ENCODE assay signal across 8 cellular contexts in the genomic region with DNA sequence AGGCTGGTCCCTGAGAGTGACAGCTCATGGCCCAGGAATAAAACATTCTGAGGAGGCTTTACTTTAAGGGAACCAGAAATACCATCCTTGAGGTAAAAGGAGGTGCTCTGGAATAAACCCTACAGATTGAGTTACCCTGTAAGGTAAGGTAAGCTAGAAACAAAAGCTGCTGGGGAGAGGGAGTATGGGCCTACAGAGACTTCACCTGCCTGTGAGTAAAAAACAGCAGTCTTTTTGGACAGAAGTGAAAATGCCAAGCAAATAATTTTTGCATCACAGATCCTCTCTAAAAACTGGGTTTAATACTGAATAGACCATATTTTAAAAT. TPM values are rescaled to one million over a fixed set of nuclear protein-coding genes. Genes with fewer than 3 reads are reported as not detected.
DNase-seq lines count a peak whose midpoint lies in the region; ATAC-seq and TF ChIP-seq lines count a peak whose summit lies in the region.

No MANE protein-coding gene starts in this region.

- H3K4ac ChIP-seq in H9 (ENCODE audit: low read depth, low read length) = no peak overlapping the region; the same call in 1 of the 2 replicates

- H3K79me2 ChIP-seq in H9 (ENCODE audit: insufficient read depth, low read length) = peaks cover 4% of the 10 kb centered on the region; the same call in 1 of the 2 replicates

- H4K8ac ChIP-seq in H9 (replicated peaks; ENCODE audit: insufficient read length, low read depth, low read length) = no peak overlapping the region

- no peak overlapping the region for H3K56ac ChIP-seq in H9 (ENCODE audit: insufficient read length, low read depth, low read length)

- peaks cover 51 to 55% of the 10 kb centered on the region in 2 experiments for H3K4me1 Mint-ChIP-seq in H9
- peaks cover 69% of the 10 kb centered on the region for H3K4me1 Mint-ChIP-seq in T-helper 2 cell treated with Interferon-gamma antibody and Interleukin-4, amounts not matched to agents 5 μg/mL and 100 μg/mL, for 36 hours (ENCODE audit: low read depth)

- peak overlapping the region; percentile 50 for H3K18ac ChIP-seq in H9 (ENCODE audit: insufficient read length, low read depth, low read length)

- H4K91ac ChIP-seq in H9 (ENCODE audit: insufficient read length, low read depth, low read length) = no peak overlapping the region

- H3K4me1 ChIP-seq in H9 (ENCODE audit: insufficient read depth, low read length) = peaks cover 9% of the 10 kb centered on the region; the same call in 1 of the 2 replicates
- H3K4me1 ChIP-seq in gastroesophageal sphincter = peaks cover 45 to 98% (median 63%) of the 10 kb centered on the region in 3 donors
- H3K4me1 ChIP-seq in spleen = peaks cover 35 to 84% (median 61%) of the 10 kb centered on the region in 6 donors

- TF ChIP-seq CTCF in H9 (conservative IDR thresholded peaks at IDR 0.05) (no peak), gastroesophageal sphincter (IDR thresholded peaks at IDR 0.05) (peak in 1 of 4 experiments; percentile 8), spleen (IDR thresholded peaks at IDR 0.05 in 8 of 11, conservative IDR thresholded peaks at IDR 0.05 in 3 of 11) (no peak)

- DNase-seq in H9 (no peak), spleen (no peak), NCI-H1048 (lab: John Stamatoyannopoulos, UW) (no peak), NCI-H187 (lab: John Stamatoyannopoulos, UW) (no peak)
- no peak for DNase-seq in T-helper 2 cell treated with Interferon-gamma antibody and Interleukin-4, amounts not matched to agents 5 μg/mL and 100 μg/mL, for 36 hours (ENCODE audit: low spot score)

- H3K23ac ChIP-seq in H9 (ENCODE audit: insufficient read length, low read depth, low read length) = no peak overlapping the region

- no peaks in the 10 kb centered on the region for H3K36me3 ChIP-seq in gastroesophageal sphincter
- peaks cover 0 to 3% (median 0%) of the 10 kb centered on the region in 6 donors for H3K36me3 ChIP-seq in spleen

- H4K5ac ChIP-seq in H9 (ENCODE audit: insufficient read length, low read depth, low read length) = no peak overlapping the region

- H3K9me3 Mint-ChIP-seq in H9 = no peaks in the 10 kb centered on the region
- no peaks in the 10 kb centered on the region for H3K9me3 Mint-ChIP-seq in T-helper 2 cell treated with Interferon-gamma antibody and Interleukin-4, amounts not matched to agents 5 μg/mL and 100 μg/mL, for 36 hours

- no peak overlapping the region for H3K4me3 ChIP-seq in gastroesophageal sphincter
- H3K4me3 ChIP-seq in spleen = peak overlapping the region in 1 of 8 donors; percentile 1

- peak overlapping the region; percentile 65 to 95 (median 94); a peak in 6 of 7 replicates for H3K27ac Mint-ChIP-seq in H9
- peak overlapping the region; percentile 98 for H3K27ac Mint-ChIP-seq in T-helper 2 cell treated with Interferon-gamma antibody and Interleukin-4, amounts not matched to agents 5 μg/mL and 100 μg/mL, for 36 hours

- H2BK15ac ChIP-seq in H9 (ENCODE audit: low read depth, low read length) = no peak overlapping the region

- H2AFZ ChIP-seq in H9 (ENCODE audit: low read length) = no peak overlapping the region

- no peak overlapping the region for H3K4me2 ChIP-seq in H9 (ENCODE audit: insufficient read depth, insufficient read length, low read length)

- H2BK12ac ChIP-seq in H9 (ENCODE audit: insufficient read length, low read depth, low read length) = no peak overlapping the region

- no peak overlapping the region for H2BK5ac ChIP-seq in H9 (ENCODE audit: insufficient read length, low read length)

- intact Hi-C loops in spleen (cut with DNase I; ENCODE audit: low total_unique reads) = no loop called here

- H3K27ac ChIP-seq in H9 (ENCODE audit: insufficient read length, low read depth, low read length) (peak overlapping the region; percentile 27), gastroesophageal sphincter (peak overlapping the region; percentile 94 to 97 (median 96)), spleen (peak overlapping the region in 7 of 8 donors; percentile 77 to 91 (median 87))

- no peaks in the 10 kb centered on the region for H3K27me3 Mint-ChIP-seq in H9 (ENCODE audit: low read depth)
- H3K27me3 Mint-ChIP-seq in T-helper 2 cell treated with Interferon-gamma antibody and Interleukin-4, amounts not matched to agents 5 μg/mL and 100 μg/mL, for 36 hours (ENCODE audit: low read depth) = no peaks in the 10 kb centered on the region

- peaks cover 3% of the 10 kb centered on the region for H3K79me1 ChIP-seq in H9 (ENCODE audit: insufficient read depth, low read depth, low read length, poor library complexity, severe bottlenecking)

- TF ChIP-seq POLR2A in gastroesophageal sphincter (IDR thresholded peaks at IDR 0.05) (no peak), spleen (IDR thresholded peaks at IDR 0.05) (no peak)

- no peaks in the 10 kb centered on the region for H3K23me2 ChIP-seq in H9 (ENCODE audit: insufficient read length, low read depth, low read length, poor library complexity, severe bottlenecking)

- H3K27me3 ChIP-seq in H9 (ENCODE audit: insufficient read depth, low read length) (no peaks in the 10 kb centered on the region), gastroesophageal sphincter (no peaks in the 10 kb centered on the region), spleen (replicated peaks in 1 of 7) (no peaks in the 10 kb centered on the region)

- no peak for TF ChIP-seq EP300 in gastroesophageal sphincter (IDR thresholded peaks at IDR 0.05)

- no peak overlapping the region for H2BK20ac ChIP-seq in H9 (ENCODE audit: low read depth, low read length, poor library complexity, severe bottlenecking)

- no peak overlapping the region for H2BK120ac ChIP-seq in H9 (ENCODE audit: low read depth, low read length, poor library complexity, severe bottlenecking)

- peaks cover 3% of the 10 kb centered on the region for H4K20me1 ChIP-seq in H9 (ENCODE audit: control insufficient read depth, insufficient read depth, insufficient read length)

- no peak for ATAC-seq in gastroesophageal sphincter
- no peak for ATAC-seq in GM21423 (IDR thresholded peaks at IDR 0.05; ENCODE audit: unreplicated experiment)
- ATAC-seq in GM21619 (IDR thresholded peaks at IDR 0.05; ENCODE audit: unreplicated experiment) = no peak

- H3K9ac ChIP-seq in H9 (ENCODE audit: extremely low read depth, insufficient read length, low read length) = no peak overlapping the region

- H3K4me3 Mint-ChIP-seq in H9 = no peak overlapping the region
- H3K4me3 Mint-ChIP-seq in T-helper 2 cell treated with Interferon-gamma antibody and Interleukin-4, amounts not matched to agents 5 μg/mL and 100 μg/mL, for 36 hours = peak overlapping the region; percentile 86

- H3K36me3 Mint-ChIP-seq in H9 (ENCODE audit: insufficient read depth in 1 of 3, low read depth in 3 of 3) = peaks cover 3 to 9% (median 5%) of the 10 kb centered on the region in 3 experiments; a peak in 6 of 7 replicates
- H3K36me3 Mint-ChIP-seq in T-helper 2 cell treated with Interferon-gamma antibody and Interleukin-4, amounts not matched to agents 5 μg/mL and 100 μg/mL, for 36 hours (ENCODE audit: low read depth) = peaks cover 3% of the 10 kb centered on the region

- H3K9me3 ChIP-seq in H9 (ENCODE audit: control insufficient read depth, low read depth, low read length) (no peaks in the 10 kb centered on the region), gastroesophageal sphincter (no peaks in the 10 kb centered on the region), spleen (no peaks in the 10 kb centered on the region)

- peak overlapping the region; percentile 56 for H3T11ph ChIP-seq in H9 (ENCODE audit: low read length)

- H2AK5ac ChIP-seq in H9 (ENCODE audit: insufficient read length, low read length) = no peak overlapping the region

- H3K14ac ChIP-seq in H9 (ENCODE audit: insufficient read depth, low read length) = peak overlapping the region; percentile 62

RNA-seq across cellular contexts. Expression of gene CORO1C, which starts 41.2 kb away (rescaled TPM):
- total RNA-seq in H9 (2021) (154 and 164 TPM in 2 replicates), gastroesophageal sphincter (100 to 1,000 TPM; 277 to 473 (median 342) TPM), spleen (100 to 1,000 TPM in 2 of 7 donors, 10 to 100 TPM in 5; 71.2 to 119 (median 79.1) TPM)
- 10 to 100 TPM; 12.0 to 26.1 (median 17.1) TPM for polyA plus RNA-seq in spleen

RNA-seq across cellular contexts. Expression of gene SELPLG, which starts 56.5 kb away (rescaled TPM):
- 0.09 and 0.15 TPM in 2 replicates for total RNA-seq in H9 (2021)
- 10 to 100 TPM in 1 of 4 donors, 1 to 10 TPM in 3; 3.6 to 12.4 (median 5.5) TPM for total RNA-seq in gastroesophageal sphincter
- 100 to 1,000 TPM in 3 of 7 donors, 10 to 100 TPM in 4; 68.4 to 220 (median 91.7) TPM for total RNA-seq in spleen
- 10 to 100 TPM; 23.6 to 30.9 (median 23.7) TPM for polyA plus RNA-seq in spleen

Comparison
In these comparisons a context has a peak if more than half of its experiments do, and no peak if none do; other contexts are left out.
1. H3K27ac ChIP-seq: peak in every context shown above with its lines; median percentile 96 in gastroesophageal sphincter; 87 in spleen; 27 in H9.
2. RNA of gene SELPLG, which starts 56.5 kb away (total RNA-seq): 68.4 to 220 TPM in spleen; 3.6 to 12.4 TPM in gastroesophageal sphincter and 0.09 to 0.15 TPM in H9; every median in the first group is over 4 times any median in the second.